19 cellular contexts compared by ENCODE assay signal in genomic region chr11:102957953-102958352, GRCh38. TPM values are rescaled to one million over a fixed set of nuclear protein-coding genes. Genes with fewer than 3 reads are reported as not detected.
A peak's percentile ranks its signal among the peaks of the same experiment; 100 is the strongest.
DNase-seq lines count a peak whose midpoint lies in the region; ATAC-seq and TF ChIP-seq lines count a peak whose summit lies in the region.
"Had no signal": no experiment of that assay in that cellular context is flagged by ENCODE, and none has a peak within 500 bp of the region (broad histone marks: within the 10 kb centered on the region; RNA-seq: fewer than 3 reads in every experiment).

No MANE protein-coding gene starts in this region.

- H3K4me3 ChIP-seq in RWPE2 (ENCODE audit: severe bottlenecking), result no peak overlapping the region
- no peak overlapping the region for H3K4me3 ChIP-seq in gastrocnemius medialis
- H3K4me3 ChIP-seq: BLaER1 treated with 17β-estradiol and CSF1 and Interleukin-3, amounts not matched to agents 10 nM and 100 nM; GM23248; MG63; SK-N-MC had no signal

- no peak for TF ChIP-seq POLR2A in gastrocnemius medialis (IDR thresholded peaks at IDR 0.05)

- H3K4me1 ChIP-seq in RWPE2 (ENCODE audit: insufficient read depth, poor library complexity, severe bottlenecking), result peaks cover 16% of the 10 kb centered on the region
- no peaks in the 10 kb centered on the region for H3K4me1 ChIP-seq in gastrocnemius medialis
- H3K4me1 ChIP-seq: BLaER1 treated with 17β-estradiol and CSF1 and Interleukin-3, amounts not matched to agents 10 nM and 100 nM had no signal

- DNase-seq in EH (ENCODE audit: low read depth) (peak; percentile 24), HT1080 (ENCODE audit: low read depth) (peak; percentile 8), RWPE2 (ENCODE audit: low spot score) (no peak), glomerular visceral epithelial cell (ENCODE audit: extremely low spot score) (peak; percentile 40), NOMO-1 treated with DMSO at 0.1 percent for 48 hours (lab: John Stamatoyannopoulos, UW; ENCODE audit: unreplicated experiment) (no peak), gastrocnemius medialis (no peak)
- DNase-seq: GM23248, HFFc6, MG63, NCI-H1092 treated with DMSO at 0.1 percent for 48 hours, NCI-H1694 treated with DMSO at 0.1 percent for 48 hours, NCI-H446, T-cell had no signal

- no peaks in the 10 kb centered on the region for H3K27me3 ChIP-seq in RWPE2 (ENCODE audit: insufficient read depth, poor library complexity, severe bottlenecking)
- H3K27me3 ChIP-seq in gastrocnemius medialis, result no peaks in the 10 kb centered on the region
- H3K27me3 ChIP-seq: BLaER1 treated with 17β-estradiol and CSF1 and Interleukin-3, amounts not matched to agents 10 nM and 100 nM; MG63 had no signal

- H3K9me3 ChIP-seq in RWPE2 (ENCODE audit: severe bottlenecking) (peaks cover 2% of the 10 kb centered on the region), gastrocnemius medialis (no peaks in the 10 kb centered on the region)
- H3K9me3 ChIP-seq: BLaER1 treated with 17β-estradiol and CSF1 and Interleukin-3, amounts not matched to agents 10 nM and 100 nM; MG63 had no signal

- peak; percentile 74 for ATAC-seq in RWPE2 (ENCODE audit: low read depth)
- ATAC-seq in gastrocnemius medialis, result no peak
- no peak for ATAC-seq in HG02884 (IDR thresholded peaks at IDR 0.05; ENCODE audit: unreplicated experiment)
- ATAC-seq: Right ventricle myocardium inferior, T-cell had no signal

- in situ Hi-C loops in gastrocnemius medialis (cut with MboI; ENCODE audit: low sequenced_read_pairs in 4 of 4), result no loop called here

- no peak overlapping the region for H3K27ac ChIP-seq in RWPE2 (ENCODE audit: poor library complexity, severe bottlenecking)
- H3K27ac ChIP-seq in gastrocnemius medialis, result no peak overlapping the region
- H3K27ac ChIP-seq: BLaER1 treated with 17β-estradiol and CSF1 and Interleukin-3, amounts not matched to agents 10 nM and 100 nM; GM23248; SK-N-MC had no signal

- no peak for TF ChIP-seq CTCF in RWPE2 (IDR thresholded peaks at IDR 0.05; ENCODE audit: poor library complexity, severe bottlenecking)
- no peak for TF ChIP-seq CTCF in gastrocnemius medialis (IDR thresholded peaks at IDR 0.05 in 4 of 5, conservative IDR thresholded peaks at IDR 0.05 in 1 of 5)

- H3K36me3 ChIP-seq in RWPE2 (ENCODE audit: low read depth) (no peaks in the 10 kb centered on the region), gastrocnemius medialis (no peaks in the 10 kb centered on the region)
- H3K36me3 ChIP-seq: BLaER1 treated with 17β-estradiol and CSF1 and Interleukin-3, amounts not matched to agents 10 nM and 100 nM; MG63 had no signal

- intact Hi-C loops in gastrocnemius medialis (cut with DNase I; ENCODE audit: low total_unique reads), result no loop called here

RNA-seq across cellular contexts. Expression of gene MMP13, which starts 2.4 kb away (rescaled TPM):
- 0.47 and 0.63 TPM in 2 replicates for total RNA-seq in HT1080 (2014; rRNA removed; shearing (Covaris generic))
- 0.06 TPM in 1 of 2 replicates, not detected in the other for polyA plus RNA-seq in HT1080 (2015; cell fraction: cytosol; rRNA removed)
- 0.19 TPM in 1 of 2 replicates, not detected in the other for polyA plus RNA-seq in HT1080 (2015; cell fraction: nucleus; rRNA removed)
- not detected for total RNA-seq in gastrocnemius medialis
- total RNA-seq: GM23248, HFFc6, OCI-LY7, Right ventricle myocardium inferior, T-cell had no signal
- polyA plus RNA-seq: AG04450, GM23248 had no signal

Comparison
In these comparisons a context has a peak if more than half of its experiments do, and no peak if none do; other contexts are left out.
1. DNase-seq: peak in EH (single experiment), HT1080 (single experiment) and glomerular visceral epithelial cell (single experiment); none in RWPE2 (single experiment), NOMO-1 treated with DMSO at 0.1 percent for 48 hours (single experiment) and gastrocnemius medialis (0 of 2).